Comparison of ENCODE assay signal across 23 cellular contexts in the genomic region with DNA sequence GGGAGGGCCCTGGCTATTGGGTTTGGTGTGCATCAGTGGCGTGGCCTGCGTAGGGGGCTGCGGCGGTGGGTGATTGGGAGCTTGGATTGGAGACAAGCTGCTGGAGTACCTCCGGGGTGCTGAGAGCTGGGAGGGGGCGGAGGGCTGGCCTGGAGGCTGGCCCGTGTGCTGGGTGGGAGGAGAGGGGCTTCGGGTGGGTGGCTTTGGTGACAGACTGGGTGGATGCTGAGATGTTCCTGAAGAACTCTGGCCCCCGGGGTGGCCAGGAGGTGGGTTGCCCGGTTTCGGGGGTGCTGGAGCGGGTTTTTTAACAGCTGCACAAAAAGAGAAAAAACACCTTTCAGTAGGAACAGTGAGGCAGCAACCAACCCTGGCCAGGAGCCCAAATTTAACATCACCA.
"Had no signal": no experiment of that assay in that cellular context is flagged by ENCODE, and none has a peak within 500 bp of the region (broad histone marks: within the 10 kb centered on the region; RNA-seq: fewer than 3 reads in every experiment).

No MANE protein-coding gene starts in this region.

- DNase-seq: Karpas-422, KG1, MG63, NCI-H1092, NCI-H1105 treated with DMSO at 0.1 percent for 48 hours, NCI-H1417 treated with DMSO at 0.1 percent for 48 hours, NCI-H146, NCI-H1694 treated with DMSO at 0.1 percent for 48 hours, NCI-H1930, NCI-H2081, NCI-H2107, NCI-H226, NCI-H446, NCI-H510A, NCI-H524 treated with DMSO at 0.1 percent for 48 hours, NCI-H69, NCI-H774, Right ventricle myocardium superior, RPMI8226, SIG-M5 had no signal

- H3K27me3 ChIP-seq: MG63, SJSA1 had no signal

- H3K4me3 ChIP-seq: MG63, SJSA1, SK-N-MC had no signal

- H3K4me1 ChIP-seq: SJSA1 had no signal

- H3K27ac ChIP-seq: HL-60, SJSA1, SK-N-MC had no signal

- H3K9me3 ChIP-seq: MG63, SJSA1 had no signal
